In the genomic region with DNA sequence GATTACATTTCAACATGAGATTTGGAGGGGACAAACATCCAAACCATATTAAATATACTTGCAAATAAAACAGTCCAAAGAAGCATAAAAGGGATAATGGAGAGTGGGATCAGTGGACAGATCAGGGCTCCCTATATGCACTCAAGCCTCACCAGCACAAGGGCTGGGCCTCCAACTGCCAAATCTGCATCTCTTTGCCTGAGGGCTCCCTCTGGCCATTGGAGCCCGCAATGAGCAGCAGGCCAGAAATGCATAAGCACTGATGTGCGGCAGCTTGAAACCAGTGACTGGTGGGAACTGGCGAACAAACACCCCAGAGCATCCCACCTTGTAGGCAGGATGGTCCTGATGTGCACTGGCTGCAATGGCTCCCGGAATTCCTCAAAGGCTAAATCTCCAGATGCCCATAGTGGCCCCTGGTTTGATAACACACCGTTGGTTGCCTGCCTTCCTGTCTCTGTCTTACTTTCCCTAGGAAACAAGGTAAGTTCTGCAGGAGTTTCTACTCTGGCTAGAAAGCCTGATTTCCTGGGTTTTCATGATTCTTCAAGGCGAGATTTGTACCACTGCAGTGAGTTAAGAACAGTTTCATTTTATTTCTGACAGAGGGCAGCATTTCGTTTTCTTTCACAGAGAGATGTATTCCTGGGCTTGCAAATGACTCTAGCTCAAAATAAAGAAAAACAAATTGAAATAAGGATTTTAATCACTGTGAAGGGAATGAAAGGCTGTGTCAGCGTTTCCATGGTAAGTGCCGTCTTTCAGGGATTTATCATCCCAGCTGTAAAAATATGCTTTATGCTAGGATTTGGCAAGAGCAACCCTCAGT, we compare ENCODE assay signal across 9 cellular contexts. TPM values are rescaled to one million over a fixed set of nuclear protein-coding genes. Genes with fewer than 3 reads are reported as not detected.
A peak's percentile ranks its signal among the peaks of the same experiment; 100 is the strongest.
DNase-seq lines count a peak whose midpoint lies in the region; ATAC-seq, FAIRE-seq and TF ChIP-seq lines count a peak whose summit lies in the region.
"Had no signal": no experiment of that assay in that cellular context is flagged by ENCODE, and none has a peak within 500 bp of the region (broad histone marks: within the 10 kb centered on the region; RNA-seq: fewer than 3 reads in every experiment).

No MANE protein-coding gene starts in this region.

- H3K4me1 ChIP-seq in breast epithelium (no peaks in the 10 kb centered on the region), HepG2 (ENCODE audit: insufficient read depth, low read length) (no peaks in the 10 kb centered on the region)

- H3K4me3 ChIP-seq in GM12864 (ENCODE audit: low read depth, low read length) = no peak overlapping the region
- no peak overlapping the region for H3K4me3 ChIP-seq in breast epithelium
- H3K4me3 ChIP-seq in HepG2 (replicated peaks in 1 of 3; ENCODE audit: insufficient read depth in 1 of 3, low read depth in 2 of 3, low read length in 3 of 3) = no peak overlapping the region

- intact Hi-C loops in breast epithelium (cut with DNase I; ENCODE audit: low total_unique reads) (no loop called here), HepG2 (cut with micrococcal nuclease; ENCODE audit: unreplicated experiment) (loop anchor here (1.0 kb wide), 1 partner anchor 216 kb away; no protein-coding TSS in a partner anchor)

- TF ChIP-seq EP300 in HepG2 (IDR thresholded peaks at IDR 0.05; ENCODE audit: low read depth in 2 of 2, low read length in 2 of 2) (no peak), HepG2 (CRISPR knock-in tag; IDR thresholded peaks at IDR 0.05; ENCODE audit: borderline replicate concordance) (no peak)

- H3K27me3 ChIP-seq in breast epithelium (peaks cover 0 to 6% of the 10 kb centered on the region in 2 donors), HepG2 (ENCODE audit: control insufficient read depth in 1 of 2, insufficient read depth in 2 of 2, low read length in 2 of 2) (peaks cover 0 to 8% of the 10 kb centered on the region in 2 experiments; a peak in 4 of 5 replicates)

- ATAC-seq in HepG2 (peak; percentile 62), GM18520 (IDR thresholded peaks at IDR 0.05; ENCODE audit: unreplicated experiment) (no peak)

- no peak for TF ChIP-seq RAD21 in HepG2 (CRISPR knock-in tag; IDR thresholded peaks at IDR 0.05)

- 39% methylated on average over 5 of the region's 9 CpGs for WGBS in HepG2 (ENCODE audit: low lambda C conversion rate)

- in situ Hi-C loops in HepG2 (cut with HindIII; ENCODE audit: extremely low pct_ligation_motif_present, low pct_unique_long_range_greater_than_20kb) = no loop called here

- peak; percentile 10 for TF ChIP-seq CTCF in GM12864 (IDR thresholded peaks at IDR 0.05; ENCODE audit: low read depth, low read length, missing control alignments)
- peak in 2 of 3 donors; percentile 22 to 33 for TF ChIP-seq CTCF in breast epithelium (IDR thresholded peaks at IDR 0.05)
- peak; percentile 53 for TF ChIP-seq CTCF in HepG2 (CRISPR knock-in tag; IDR thresholded peaks at IDR 0.05)

- H4K20me1 ChIP-seq in HepG2 (ENCODE audit: insufficient read depth, low read length) = no peaks in the 10 kb centered on the region

- DNase-seq in GM12864 (ENCODE audit: low read depth) (no peak), NOMO-1 (lab: John Stamatoyannopoulos, UW; ENCODE audit: unreplicated experiment in 2 of 2) (peak; percentile 12 to 47), breast epithelium (ENCODE audit: low spot score in 2 of 2) (no peak), HepG2 (ENCODE audit: low spot score) (peak; percentile 24), GM19240 (ENCODE audit: insufficient read length, low spot score) (no peak), NCI-H748 (lab: John Stamatoyannopoulos, UW; ENCODE audit: unreplicated experiment) (no peak), NCI-H345 (lab: John Stamatoyannopoulos, UW) (no peak)
- DNase-seq: naive B cell had no signal

- H3K36me3 ChIP-seq in breast epithelium (no peaks in the 10 kb centered on the region), HepG2 (replicated peaks in 1 of 2; ENCODE audit: control insufficient read depth in 1 of 2, insufficient read depth in 2 of 2, low read length in 2 of 2) (no peaks in the 10 kb centered on the region)

- H3K9ac ChIP-seq in HepG2 (ENCODE audit: insufficient read depth, low read depth, low read length) = no peak overlapping the region

- CTCF ChIA-PET in HepG2 (lab: Yijun Ruan, JAX; ENCODE audit: low intra/inter-chr PET ratio, low total read pairs) = interaction anchor here (1.0 kb wide), 1 partner anchor 216 kb away, joined by 5 read pairs; no protein-coding TSS in a partner anchor

- TF ChIP-seq POLR2A in breast epithelium (IDR thresholded peaks at IDR 0.05) = no peak
- no peak for TF ChIP-seq POLR2A in HepG2 (IDR thresholded peaks at IDR 0.05; ENCODE audit: insufficient read depth in 1 of 2, low read depth in 2 of 2, low read length in 2 of 2)

- no peaks in the 10 kb centered on the region for H3K79me2 ChIP-seq in HepG2 (ENCODE audit: insufficient read depth, low read length)

- no TSS peak for BruUV-seq in HepG2 (replicated peaks; lab: Mats Ljungman, UMichigan)

- FAIRE-seq in HepG2 (lab: Jason Lieb, UNC) = peak; percentile 4

- POLR2A ChIA-PET in HepG2 (lab: Yijun Ruan, JAX) = no interaction called here

- H3K27ac ChIP-seq in breast epithelium (no peak overlapping the region), HepG2 (ENCODE audit: extremely low read length, insufficient read depth, low read length) (no peak overlapping the region)

- no peak overlapping the region for H2AFZ ChIP-seq in HepG2 (ENCODE audit: low read length)

- H3K9me3 ChIP-seq in breast epithelium (peaks cover 4 to 14% of the 10 kb centered on the region in 2 donors), HepG2 (ENCODE audit: low read length) (peaks cover 5% of the 10 kb centered on the region)

- H3K4me2 ChIP-seq in HepG2 (ENCODE audit: low read depth, low read length) = no peak overlapping the region

TF ChIP-seq in HepG2, 621 proteins besides CTCF, POLR2A, EP300 and RAD21 (continues in another document):
- no peak for TF ChIP-seq ZNF713 (CRISPR knock-in tag; IDR thresholded peaks at IDR 0.05)
- TF ChIP-seq SKI (IDR thresholded peaks at IDR 0.05; ENCODE audit: partially characterized antibody) = no peak
- no peak for TF ChIP-seq ZNF619 (CRISPR knock-in tag; IDR thresholded peaks at IDR 0.05)
- TF ChIP-seq KMT2B (CRISPR knock-in tag; IDR thresholded peaks at IDR 0.05) = no peak
- TF ChIP-seq FOXC1 (CRISPR knock-in tag; IDR thresholded peaks at IDR 0.05; ENCODE audit: borderline replicate concordance) = no peak
- TF ChIP-seq ZNF136 (CRISPR knock-in tag; IDR thresholded peaks at IDR 0.05; ENCODE audit: low read depth) = no peak
- TF ChIP-seq, protein P1, sequence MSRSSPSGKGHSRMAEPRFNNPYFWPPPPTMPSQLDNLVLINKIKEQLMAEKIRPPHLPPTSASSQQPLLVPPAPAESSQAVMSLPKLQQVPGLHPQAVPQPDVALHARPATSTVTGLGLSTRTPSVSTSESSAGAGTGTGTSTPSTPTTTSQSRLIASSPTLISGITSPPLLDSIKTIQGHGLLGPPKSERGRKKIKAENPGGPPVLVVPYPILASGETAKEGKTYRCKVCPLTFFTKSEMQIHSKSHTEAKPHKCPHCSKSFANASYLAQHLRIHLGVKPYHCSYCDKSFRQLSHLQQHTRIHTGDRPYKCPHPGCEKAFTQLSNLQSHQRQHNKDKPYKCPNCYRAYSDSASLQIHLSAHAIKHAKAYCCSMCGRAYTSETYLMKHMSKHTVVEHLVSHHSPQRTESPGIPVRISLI (CRISPR knock-in tag; IDR thresholded peaks at IDR 0.05; ENCODE audit: borderline replicate concordance) = no peak
- TF ChIP-seq ZNF607 (CRISPR knock-in tag; IDR thresholded peaks at IDR 0.05; ENCODE audit: borderline replicate concordance) = no peak
- peak; percentile 69 for TF ChIP-seq STAG1 (CRISPR knock-in tag; IDR thresholded peaks at IDR 0.05)
- no peak for TF ChIP-seq AGO1 (IDR thresholded peaks at IDR 0.05; ENCODE audit: low read depth, low read length, poor library complexity, severe bottlenecking)
- no peak for TF ChIP-seq ZBTB2 (CRISPR knock-in tag; IDR thresholded peaks at IDR 0.05; ENCODE audit: low read depth)
- no peak for TF ChIP-seq HOXA5 (CRISPR knock-in tag; IDR thresholded peaks at IDR 0.05)

RNA-seq across cellular contexts. Expression of gene POMGNT2, which starts 56.0 kb away (rescaled TPM):
- total RNA-seq in breast epithelium = 10 to 100 TPM; 14.6 to 19.0 (median 18.4) TPM
- 9.9 and 12.4 TPM in 2 replicates for total RNA-seq in HepG2 (2016; rRNA removed; fragmentation: Illumina TruSeq; extraction: Trizol)
- total RNA-seq in HepG2 (2016; cell fraction: cytosol; rRNA removed; fragmentation: Illumina TruSeq; extraction: Trizol; ENCODE audit: low read depth) = 7.4 and 8.0 TPM in 2 replicates
- 9.0 and 12.9 TPM in 2 replicates for total RNA-seq in HepG2 (2016; cell fraction: insoluble cytoplasmic fraction; rRNA removed; fragmentation: Illumina TruSeq; extraction: Trizol)
- 16.3 and 18.9 TPM in 2 replicates for total RNA-seq in HepG2 (2016; cell fraction: membrane; rRNA removed; fragmentation: Illumina TruSeq; extraction: Trizol)
- total RNA-seq in HepG2 (2016; cell fraction: nucleus; rRNA removed; fragmentation: Illumina TruSeq; extraction: Trizol) = 6.7 and 8.1 TPM in 2 replicates
- 10.5 and 12.1 TPM in 2 replicates for polyA plus RNA-seq in HepG2 (2011; rRNA removed)
- 9.6 and 13.2 TPM in 2 replicates for polyA plus RNA-seq in HepG2 (2011; cell fraction: cytosol; rRNA removed)
- polyA plus RNA-seq in HepG2 (2011; cell fraction: nucleus; rRNA removed) = 6.6 and 8.5 TPM in 2 replicates
- polyA plus RNA-seq in HepG2 (2012) = 4.6 and 5.9 TPM in 2 replicates
- polyA plus RNA-seq in HepG2 (2016; cell fraction: cytosol; fragmentation: Illumina TruSeq; extraction: Trizol; ENCODE audit: low read depth) = 8.9 and 9.9 TPM in 2 replicates
- polyA plus RNA-seq in HepG2 (2016; cell fraction: insoluble cytoplasmic fraction; fragmentation: Illumina TruSeq; extraction: Trizol; ENCODE audit: low read depth) = 9.0 and 11.6 TPM in 2 replicates
- 17.5 and 18.5 TPM in 2 replicates for polyA plus RNA-seq in HepG2 (2016; cell fraction: membrane; fragmentation: Illumina TruSeq; extraction: Trizol; ENCODE audit: low read depth)
- 13.6 and 15.1 TPM in 2 replicates for polyA plus RNA-seq in HepG2 (2016; cell fraction: nucleus; fragmentation: Illumina TruSeq; extraction: Trizol; ENCODE audit: insufficient read depth, low read depth)
- polyA minus RNA-seq in HepG2 (2011; rRNA and poly(A)+ RNA removed; ENCODE audit: low replicate concordance) = 13.6 and 22.5 TPM in 2 replicates
- 4.5 and 4.6 TPM in 2 replicates for polyA minus RNA-seq in HepG2 (2011; cell fraction: cytosol; rRNA and poly(A)+ RNA removed)
- polyA minus RNA-seq in HepG2 (2011; cell fraction: nucleus; rRNA and poly(A)+ RNA removed) = 2.3 and 2.6 TPM in 2 replicates

Comparison
In these comparisons a context has a peak if more than half of its experiments do, and no peak if none do; other contexts are left out.
1. DNase-seq: peak in NOMO-1 (2 of 2) and HepG2 (single experiment); none in GM12864 (single experiment), breast epithelium (0 of 2), GM19240 (single experiment), NCI-H748 (single experiment) and NCI-H345 (single experiment).
2. Peak in every context shown above with its lines, with median percentiles within 50 percentile points of each other: CTCF ChIP-seq.